ENCODE assay signal across 8 cellular contexts in the genomic region with DNA sequence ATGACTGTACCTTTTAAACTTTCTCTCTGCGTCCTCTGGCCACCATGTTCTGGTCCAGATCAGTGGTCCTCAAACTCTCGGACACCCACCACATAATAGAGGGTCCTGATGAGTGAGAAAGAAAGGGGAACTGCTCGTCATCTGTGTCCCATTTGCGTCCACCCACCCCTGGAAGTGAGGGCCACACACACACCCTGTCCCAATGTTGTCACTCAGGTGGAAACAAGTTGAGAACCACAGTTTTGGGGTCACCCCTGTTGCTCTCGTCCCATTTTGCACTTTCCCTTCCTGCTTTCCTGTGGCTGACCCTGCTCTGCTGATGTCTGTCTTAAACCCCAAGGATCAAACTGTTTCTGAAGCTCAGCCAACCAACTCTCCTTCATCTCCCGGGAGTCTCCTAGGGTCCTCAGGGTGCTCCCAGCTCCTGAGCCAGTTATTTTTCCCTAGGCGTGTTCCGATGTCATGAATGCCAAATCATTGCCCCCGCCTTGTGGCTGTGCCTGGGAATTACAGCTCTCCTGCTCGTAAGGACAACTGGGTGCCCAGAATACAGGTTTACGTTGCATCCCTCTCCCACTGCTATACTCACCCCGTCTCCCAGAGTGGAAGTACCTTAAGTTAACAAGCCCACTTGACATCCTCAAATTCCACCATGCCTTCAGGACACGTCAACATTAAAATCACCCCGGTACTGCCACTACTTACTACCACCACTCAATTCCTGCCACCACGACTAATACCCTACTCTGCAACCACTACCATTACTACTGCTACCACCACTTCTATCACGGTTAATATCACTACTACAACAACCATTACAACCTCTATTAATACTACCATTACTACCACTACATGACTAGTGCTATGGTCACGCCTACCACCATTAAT. TPM values are rescaled to one million over a fixed set of nuclear protein-coding genes. Genes with fewer than 3 reads are reported as not detected.
DNase-seq lines count a peak whose midpoint lies in the region; ATAC-seq and TF ChIP-seq lines count a peak whose summit lies in the region.

No MANE protein-coding gene starts in this region.

- no peaks in the 10 kb centered on the region for H3K9me3 ChIP-seq in Loucy (ENCODE audit: insufficient read depth, low read depth, low read length)
- peaks cover 3% of the 10 kb centered on the region for H3K9me3 ChIP-seq in mesenchymal stem cell (ENCODE audit: control insufficient read depth, low read length)

- H3K27me3 ChIP-seq in Loucy (ENCODE audit: insufficient read depth, low read length, poor library complexity, severe bottlenecking): no peaks in the 10 kb centered on the region
- peaks cover 0 to 58% of the 10 kb centered on the region in 2 experiments for H3K27me3 ChIP-seq in mesenchymal stem cell (ENCODE audit: control insufficient read depth in 1 of 2, insufficient read depth in 1 of 2, low read length in 2 of 2)

- H2BK12ac ChIP-seq in mesenchymal stem cell (ENCODE audit: low read length in 2 of 2): no peak overlapping the region

- DNase-seq in ELR (ENCODE audit: low read depth): peak; percentile 82
- peak; percentile 21 for DNase-seq in SK-N-DZ (ENCODE audit: low spot score)
- peak; percentile 77 for DNase-seq in dedifferentiated amniotic fluid mesenchymal stem cell (ENCODE audit: extremely low spot score)
- DNase-seq in mesenchymal stem cell: peak; percentile 63

- 48% methylated on average over 16 of the region's 17 CpGs for WGBS in mesenchymal stem cell

- no peak overlapping the region for H3K4ac ChIP-seq in mesenchymal stem cell (ENCODE audit: low read depth in 1 of 2, low read length in 2 of 2)

- H2BK120ac ChIP-seq in mesenchymal stem cell (ENCODE audit: low read depth, low read length): no peak overlapping the region

- no peaks in the 10 kb centered on the region for H3K9me2 ChIP-seq in Loucy (replicated peaks; ENCODE audit: low read depth, low read length)

- H3K4me1 ChIP-seq in Loucy (ENCODE audit: insufficient read depth, low read length, poor library complexity, severe bottlenecking) (peaks cover 8% of the 10 kb centered on the region), mesenchymal stem cell (ENCODE audit: control insufficient read depth, insufficient read depth, low read depth, low read length) (peaks cover 4% of the 10 kb centered on the region)

- no peak overlapping the region for H3K9ac ChIP-seq in Loucy (ENCODE audit: low read depth, low read length, poor library complexity, severe bottlenecking)
- no peak overlapping the region for H3K9ac ChIP-seq in mesenchymal stem cell (ENCODE audit: low read length)

- H3K4me2 ChIP-seq in Loucy (ENCODE audit: low read depth, low read length, poor library complexity, severe bottlenecking): no peak overlapping the region
- H3K4me2 ChIP-seq in mesenchymal stem cell (ENCODE audit: low read length, poor library complexity, severe bottlenecking): no peak overlapping the region

- no peak overlapping the region for H3K18ac ChIP-seq in mesenchymal stem cell (ENCODE audit: low read depth in 1 of 2, low read length in 2 of 2)

- H3K4me3 ChIP-seq in Loucy (ENCODE audit: low read length, poor library complexity, severe bottlenecking) (no peak overlapping the region), mesenchymal stem cell (ENCODE audit: insufficient read depth in 1 of 2, low read depth in 1 of 2, low read length in 2 of 2) (no peak overlapping the region)

- ATAC-seq in GM21381 (IDR thresholded peaks at IDR 0.05; ENCODE audit: unreplicated experiment) (no peak), GM21619 (IDR thresholded peaks at IDR 0.05; ENCODE audit: unreplicated experiment) (no peak), HG02973 (IDR thresholded peaks at IDR 0.05; ENCODE audit: unreplicated experiment) (no peak)

- no peak overlapping the region for H3K23ac ChIP-seq in mesenchymal stem cell (ENCODE audit: low read length in 2 of 2)

- TF ChIP-seq CTCF in Loucy (conservative IDR thresholded peaks at IDR 0.05; ENCODE audit: low read length): peak; percentile 74

- no peaks in the 10 kb centered on the region for H4K20me1 ChIP-seq in Loucy (ENCODE audit: insufficient read depth, low read length, poor library complexity, severe bottlenecking)

- H3K79me1 ChIP-seq in mesenchymal stem cell (replicated peaks; ENCODE audit: low read length, poor library complexity, severe bottlenecking): peaks cover 3% of the 10 kb centered on the region

- no peak overlapping the region for H3K14ac ChIP-seq in mesenchymal stem cell (ENCODE audit: low read length in 2 of 2)

- no peak overlapping the region for H2AFZ ChIP-seq in Loucy (ENCODE audit: low read length)
- H2AFZ ChIP-seq in mesenchymal stem cell (ENCODE audit: low read depth, low read length): no peak overlapping the region

- H3F3A ChIP-seq in Loucy (ENCODE audit: low read depth): no peaks in the 10 kb centered on the region

- peak overlapping the region; percentile 76 for H2AK5ac ChIP-seq in mesenchymal stem cell (ENCODE audit: low read length, severe bottlenecking)

- H4K91ac ChIP-seq in mesenchymal stem cell (ENCODE audit: low read length): no peak overlapping the region

- no peaks in the 10 kb centered on the region for H3K79me2 ChIP-seq in Loucy (ENCODE audit: insufficient read depth, low read length)

- H4K8ac ChIP-seq in mesenchymal stem cell (ENCODE audit: low read length): no peak overlapping the region

- H3K27ac ChIP-seq in mesenchymal stem cell (ENCODE audit: low read length, poor library complexity, severe bottlenecking): no peak overlapping the region

- no peak overlapping the region for H2BK15ac ChIP-seq in mesenchymal stem cell (ENCODE audit: low read depth, poor library complexity, severe bottlenecking)

- no peaks in the 10 kb centered on the region for H3K36me3 ChIP-seq in Loucy (ENCODE audit: insufficient read depth, low read length)
- H3K36me3 ChIP-seq in mesenchymal stem cell (ENCODE audit: control insufficient read depth in 1 of 2, insufficient read depth in 2 of 2, low read depth in 1 of 2, low read length in 2 of 2): no peaks in the 10 kb centered on the region

- H2BK5ac ChIP-seq in mesenchymal stem cell (ENCODE audit: low read depth, low read length, poor library complexity, severe bottlenecking): no peak overlapping the region

RNA-seq across cellular contexts. Expression of gene HNF1B, which starts 26.0 kb away (rescaled TPM):
- not detected in 2 replicates for polyA plus RNA-seq in SK-N-DZ (2014; cell fraction: cytosol; rRNA removed)
- polyA plus RNA-seq in SK-N-DZ (2014; cell fraction: nucleus; rRNA removed): not detected in 2 replicates
- polyA plus RNA-seq in mesenchymal stem cell (2013, experiment 1 of 2): 0.03 TPM
- polyA plus RNA-seq in mesenchymal stem cell (2013, experiment 2 of 2): 0.03 TPM

Comparison
In these comparisons a context has a peak if more than half of its experiments do, and no peak if none do; other contexts are left out.
1. DNase-seq: peak in every context shown above with its lines; median percentile 82 in ELR; 77 in dedifferentiated amniotic fluid mesenchymal stem cell; 63 in mesenchymal stem cell; 21 in SK-N-DZ.